Comparison of ENCODE assay signal across 25 cellular contexts in the genomic region with DNA sequence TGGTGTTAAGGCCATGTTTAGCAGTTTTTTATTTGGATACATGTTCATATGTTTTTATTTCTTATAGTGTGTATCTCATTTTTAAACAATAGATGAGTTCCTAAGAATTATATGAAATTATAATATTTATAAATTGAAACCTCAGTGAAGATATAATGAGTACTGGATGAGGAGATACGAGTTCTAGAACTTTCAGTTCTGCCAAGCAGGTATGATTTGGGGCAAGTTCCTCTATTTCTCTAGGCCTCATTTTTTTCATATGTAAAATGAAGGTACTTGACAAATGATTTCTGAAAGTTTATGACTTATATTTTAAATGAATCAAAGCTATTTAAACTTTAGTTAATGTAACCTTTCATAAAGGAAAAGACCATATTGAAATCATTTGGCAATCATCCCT.
"Had no signal": no experiment of that assay in that cellular context is flagged by ENCODE, and none has a peak within 500 bp of the region (broad histone marks: within the 10 kb centered on the region; RNA-seq: fewer than 3 reads in every experiment).

No MANE protein-coding gene starts in this region.

- ATAC-seq: HepG2, K562, Right ventricle myocardium inferior had no signal

- H3K4me1 ChIP-seq: Peyer's patch, SJCRH30 had no signal

- H3K4me2 ChIP-seq: KMS-11, PC-9 had no signal

- H3K27me3 ChIP-seq: Peyer's patch, SJCRH30 had no signal

- H2AFZ ChIP-seq: PC-9 had no signal

- H3K27me3 Mint-ChIP-seq: IgD-negative memory B cell, T-cell had no signal

- H3K27ac Mint-ChIP-seq: IgD-negative memory B cell, T-cell had no signal

- H3K9me3 Mint-ChIP-seq: IgD-negative memory B cell, T-cell had no signal

- H3K4me3 Mint-ChIP-seq: IgD-negative memory B cell, T-cell had no signal

- DNase-seq: Kasumi-1, MM.1S, NCI-H1092 treated with DMSO at 0.1 percent for 48 hours, NCI-H1436, NCI-H187, NCI-H2029, NCI-H2081 treated with DMSO at 0.1 percent for 48 hours, NCI-H2171, NCI-H226, NCI-H446, NCI-H510A, NCI-H524 treated with DMSO at 0.1 percent for 48 hours, NCI-H69, NCI-H774, PC-9, Peyer's patch, SHP77 treated with DMSO at 0.1 percent for 48 hours, SJCRH30, SW 1271, T-cell had no signal

- H3K9me3 ChIP-seq: Peyer's patch, SJCRH30 had no signal

- H3K4me3 ChIP-seq: K562, PC-9, Peyer's patch, SJCRH30 had no signal

- H3K27ac ChIP-seq: KMS-11, PC-9, Peyer's patch, SJCRH30 had no signal

- H3K9ac ChIP-seq: KMS-11 had no signal

- H3K36me3 ChIP-seq: Peyer's patch, SJCRH30 had no signal

- H3K36me3 Mint-ChIP-seq: IgD-negative memory B cell, T-cell had no signal
